In the genomic region with DNA sequence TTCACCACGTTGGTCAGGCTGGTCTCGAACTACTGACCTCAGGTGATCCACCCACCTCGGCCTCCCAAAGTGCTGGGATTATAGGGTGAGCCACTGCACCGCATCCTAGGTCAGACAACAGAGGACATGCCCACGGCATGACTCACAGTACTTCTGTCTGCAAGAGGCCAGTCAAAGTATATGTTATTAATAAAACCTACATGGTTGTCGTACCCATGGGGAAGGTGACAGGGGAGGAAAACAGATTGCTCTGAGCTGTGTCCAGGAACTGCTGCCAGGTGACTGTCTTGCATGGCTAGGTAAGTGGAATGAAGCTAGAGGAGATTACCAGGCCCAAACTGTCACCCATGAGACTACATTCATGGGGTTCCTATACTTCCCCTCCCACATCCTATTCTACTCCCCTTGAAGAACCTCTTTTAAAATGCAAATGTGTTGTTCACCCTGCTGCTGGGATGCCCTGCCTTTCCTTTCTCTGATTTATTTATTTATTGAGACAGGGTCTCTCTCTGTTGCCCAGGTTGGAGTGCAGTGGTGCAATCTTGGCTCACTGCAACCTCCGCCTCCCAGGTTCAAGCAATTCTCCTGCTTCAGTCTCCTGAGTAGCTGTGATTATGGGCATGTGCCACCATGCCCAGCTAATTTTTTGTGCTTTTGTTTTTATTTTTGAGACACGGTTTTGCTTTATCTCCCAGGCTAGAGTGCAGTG, we compare ENCODE assay signal across 1 cellular context.
TF ChIP-seq lines count a peak whose summit lies in the region.

No MANE protein-coding gene starts in this region.

TF ChIP-seq in endothelial cell of umbilical vein, 7 proteins besides CTCF, POLR2A, EP300 and RAD21:
- TF ChIP-seq FOS (IDR thresholded peaks at IDR 0.05; ENCODE audit: borderline replicate concordance, insufficient read depth, low read length) (no peak), GATA2 (IDR thresholded peaks at IDR 0.05; ENCODE audit: insufficient read depth, insufficient read length, low read depth, low read length) (no peak), EZH2 (IDR thresholded peaks at IDR 0.05; ENCODE audit: borderline replicate concordance, low read depth, low read length, severe bottlenecking) (no peak), JUN (IDR thresholded peaks at IDR 0.05; ENCODE audit: borderline replicate concordance, insufficient read depth, insufficient read length, low read depth) (no peak), POLR2AphosphoS5 (IDR thresholded peaks at IDR 0.05; ENCODE audit: insufficient read depth, low read depth, low read length) (no peak), MYC (IDR thresholded peaks at IDR 0.05; ENCODE audit: low read depth, low read length) (no peak)
- TF ChIP-seq, protein P1, sequence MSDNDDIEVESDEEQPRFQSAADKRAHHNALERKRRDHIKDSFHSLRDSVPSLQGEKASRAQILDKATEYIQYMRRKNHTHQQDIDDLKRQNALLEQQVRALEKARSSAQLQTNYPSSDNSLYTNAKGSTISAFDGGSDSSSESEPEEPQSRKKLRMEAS (IDR thresholded peaks at IDR 0.05; ENCODE audit: insufficient read depth, insufficient read length) = no peak
